9 cellular contexts compared by ENCODE assay signal in the genomic region with DNA sequence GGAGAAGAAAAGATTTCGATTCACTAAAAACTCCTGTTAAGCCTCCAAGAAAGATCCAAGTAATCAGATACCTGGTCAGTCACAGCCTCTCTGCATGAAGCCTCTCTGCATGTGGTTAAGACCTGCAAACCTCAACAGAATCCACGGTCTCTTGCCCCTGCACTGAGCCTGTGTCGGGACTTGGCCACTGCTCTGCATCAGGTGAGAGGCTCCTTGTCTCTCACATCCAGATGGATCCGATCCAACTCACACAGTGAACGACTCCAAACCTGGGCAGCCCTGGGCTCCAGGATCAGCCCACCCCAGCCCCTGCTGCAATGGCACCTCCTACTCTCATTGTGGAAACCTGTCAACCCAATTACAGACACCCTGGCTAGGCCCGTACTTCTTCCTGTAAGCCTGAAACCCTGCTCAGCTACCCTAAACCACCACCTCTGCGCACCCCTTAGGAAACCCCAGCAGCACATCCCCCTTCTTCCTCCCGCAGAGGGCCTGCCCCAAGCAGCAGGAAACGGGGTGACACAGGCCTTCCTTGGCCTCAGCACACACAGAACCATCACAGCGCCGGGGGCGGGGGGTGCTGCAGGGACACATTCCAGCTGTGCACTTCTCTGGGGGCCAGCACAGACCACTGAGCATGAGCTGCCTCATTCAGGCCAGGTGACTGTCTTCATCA.
DNase-seq lines count a peak whose midpoint lies in the region; ATAC-seq and FAIRE-seq lines count a peak whose summit lies in the region.
"Had no signal": no experiment of that assay in that cellular context is flagged by ENCODE, and none has a peak within 500 bp of the region (broad histone marks: within the 10 kb centered on the region; RNA-seq: fewer than 3 reads in every experiment).

No MANE protein-coding gene starts in this region.

- H3K4me3 Mint-ChIP-seq in CD8-positive, alpha-beta memory T cell = peak overlapping the region; percentile 64 to 92 (median 84)
- peak overlapping the region; percentile 79 for H3K4me3 Mint-ChIP-seq in activated naive CD8-positive, alpha-beta T cell treated with anti-CD3 and anti-CD28 coated beads, Interleukin-2, amount 10 ng/mL, durations not matched to agents 7 days and 5 days

- FAIRE-seq in urothelium cell line (lab: Jason Lieb, UNC) = no peak

- peaks cover 0 to 2% of the 10 kb centered on the region in 2 donors for H3K27me3 Mint-ChIP-seq in CD8-positive, alpha-beta memory T cell
- H3K27me3 Mint-ChIP-seq in activated naive CD8-positive, alpha-beta T cell treated with anti-CD3 and anti-CD28 coated beads, Interleukin-2, amount 10 ng/mL, durations not matched to agents 7 days and 5 days = no peaks in the 10 kb centered on the region

- peaks cover 87 to 99% (median 97%) of the 10 kb centered on the region in 3 donors for H3K4me1 Mint-ChIP-seq in CD8-positive, alpha-beta memory T cell
- H3K4me1 Mint-ChIP-seq in activated naive CD8-positive, alpha-beta T cell treated with anti-CD3 and anti-CD28 coated beads, Interleukin-2, amount 10 ng/mL, durations not matched to agents 7 days and 5 days = peaks cover 80% of the 10 kb centered on the region

- DNase-seq in CD8-positive, alpha-beta memory T cell = peak; percentile 58 to 89 (median 84)
- DNase-seq in T follicular helper cell (ENCODE audit: low read depth) (peak; percentile 62), NCI-H774 (lab: John Stamatoyannopoulos, UW) (no peak), urothelium cell line (ENCODE audit: low spot score) (no peak)
- peak; percentile 79 for DNase-seq in activated naive CD8-positive, alpha-beta T cell treated with anti-CD3 and anti-CD28 coated beads, Interleukin-2, amount 10 ng/mL, durations not matched to agents 7 days and 5 days
- DNase-seq in stimulated activated CD4-positive, alpha-beta T cell treated with anti-CD3 and anti-CD28 coated beads, Interleukin-12 subunit alpha, Interleukin-12 subunit beta, amount 100 ng/mL, for 24 hours (ENCODE audit: low read depth in 2 of 2) = peak; percentile 53 to 70

- ATAC-seq in GM21825 (IDR thresholded peaks at IDR 0.05; ENCODE audit: unreplicated experiment) (peak; percentile 52), HG03025 (IDR thresholded peaks at IDR 0.05; ENCODE audit: low FRiP score, unreplicated experiment) (no peak)
- ATAC-seq in activated naive CD8-positive, alpha-beta T cell treated with anti-CD3 and anti-CD28 coated beads, Interleukin-2, amount 10 ng/mL, durations not matched to agents 7 days and 5 days (ENCODE audit: low read depth) = peak; percentile 90

- no peaks in the 10 kb centered on the region for H3K9me3 ChIP-seq in CD8-positive, alpha-beta memory T cell (ENCODE audit: low read length)

- no peaks in the 10 kb centered on the region for H3K36me3 ChIP-seq in CD8-positive, alpha-beta memory T cell (ENCODE audit: insufficient read depth, low read length)

- peak overlapping the region; percentile 78 to 96 (median 93) for H3K27ac Mint-ChIP-seq in CD8-positive, alpha-beta memory T cell
- peak overlapping the region; percentile 87 for H3K27ac Mint-ChIP-seq in activated naive CD8-positive, alpha-beta T cell treated with anti-CD3 and anti-CD28 coated beads, Interleukin-2, amount 10 ng/mL, durations not matched to agents 7 days and 5 days

- H3K9me3 Mint-ChIP-seq in CD8-positive, alpha-beta memory T cell = no peaks in the 10 kb centered on the region
- H3K9me3 Mint-ChIP-seq in activated naive CD8-positive, alpha-beta T cell treated with anti-CD3 and anti-CD28 coated beads, Interleukin-2, amount 10 ng/mL, durations not matched to agents 7 days and 5 days = no peaks in the 10 kb centered on the region

- peaks cover 0 to 21% (median 0%) of the 10 kb centered on the region in 3 donors for H3K36me3 Mint-ChIP-seq in CD8-positive, alpha-beta memory T cell
- peaks cover 10% of the 10 kb centered on the region for H3K36me3 Mint-ChIP-seq in activated naive CD8-positive, alpha-beta T cell treated with anti-CD3 and anti-CD28 coated beads, Interleukin-2, amount 10 ng/mL, durations not matched to agents 7 days and 5 days

- CTCF ChIA-PET in CD8-positive, alpha-beta memory T cell (lab: Charles Lee) = interaction anchor here (1.0 to 1.2 kb wide), 3 partner anchors 9 to 123 kb away, joined by 3 read pairs; no protein-coding TSS in a partner anchor

- H3K4me3 ChIP-seq in CD8-positive, alpha-beta memory T cell (ENCODE audit: low read length) = peak overlapping the region; percentile 48
- H3K4me3 ChIP-seq: dorsolateral prefrontal cortex had no signal

- POLR2A ChIA-PET in CD8-positive, alpha-beta memory T cell (lab: Charles Lee) = interaction anchor here (0.5 to 0.6 kb wide), 3 partner anchors 27 to 119 kb away, joined by 3 read pairs; no protein-coding TSS in a partner anchor
- POLR2A ChIA-PET in activated naive CD8-positive, alpha-beta T cell treated with anti-CD3 and anti-CD28 coated beads, Interleukin-2, amount 10 ng/mL, durations not matched to agents 7 days and 5 days (lab: Charles Lee) = interaction anchor here (0.8 to 2.7 kb wide), 4 partner anchors 19 to 128 kb away, joined by 3 to 11 read pairs (median 8); no protein-coding TSS in a partner anchor

- peaks cover 90% of the 10 kb centered on the region for H3K4me1 ChIP-seq in CD8-positive, alpha-beta memory T cell (ENCODE audit: insufficient read depth, low read length)

- no peaks in the 10 kb centered on the region for H3K27me3 ChIP-seq in CD8-positive, alpha-beta memory T cell (ENCODE audit: insufficient read depth, low read length, poor library complexity, severe bottlenecking)
- H3K27me3 ChIP-seq: dorsolateral prefrontal cortex had no signal

- peak overlapping the region; percentile 18 for H3K27ac ChIP-seq in CD8-positive, alpha-beta memory T cell (ENCODE audit: low read depth, low read length)

Comparison
In these comparisons a context has a peak if more than half of its experiments do, and no peak if none do; other contexts are left out.
1. DNase-seq: peak in CD8-positive, alpha-beta memory T cell (5 of 5), T follicular helper cell (single experiment), activated naive CD8-positive, alpha-beta T cell treated with anti-CD3 and anti-CD28 coated beads, Interleukin-2, amount 10 ng/mL, durations not matched to agents 7 days and 5 days (single experiment) and stimulated activated CD4-positive, alpha-beta T cell treated with anti-CD3 and anti-CD28 coated beads, Interleukin-12 subunit alpha, Interleukin-12 subunit beta, amount 100 ng/mL, for 24 hours (2 of 2); none in NCI-H774 (single experiment) and urothelium cell line (single experiment).